8 cellular contexts compared by ENCODE assay signal in genomic region chr6:21597243-21597682, GRCh38. TPM values are rescaled to one million over a fixed set of nuclear protein-coding genes. Genes with fewer than 3 reads are reported as not detected.
DNase-seq lines count a peak whose midpoint lies in the region; FAIRE-seq and TF ChIP-seq lines count a peak whose summit lies in the region.

No MANE protein-coding gene starts in this region.

- H3K9me3 ChIP-seq in SK-N-MC (ENCODE audit: low read depth, low read length): no peaks in the 10 kb centered on the region

- peak overlapping the region; percentile 80 for H3K4me3 ChIP-seq in GM08714 (ENCODE audit: low read length)
- peak overlapping the region; percentile 83 for H3K4me3 ChIP-seq in SK-N-MC
- H3K4me3 ChIP-seq in fibroblast of mammary gland (ENCODE audit: control insufficient read depth, low read depth, low read length): peak overlapping the region; percentile 68
- H3K4me3 ChIP-seq in retinal pigment epithelial cell (ENCODE audit: low read length): peak overlapping the region; percentile 98

- TF ChIP-seq POLR2A in GM12891 (IDR thresholded peaks at IDR 0.05; ENCODE audit: low read depth, low read length) (no peak), erythroblast (IDR thresholded peaks at IDR 0.05; ENCODE audit: low read length) (no peak)

- H3K27ac ChIP-seq in SK-N-MC: no peak overlapping the region

- DNase-seq in SK-N-MC (ENCODE audit: low read depth, low spot score) (no peak), fibroblast of mammary gland (ENCODE audit: low read depth) (no peak), retinal pigment epithelial cell (ENCODE audit: low read depth) (no peak), GM12891 (ENCODE audit: insufficient read length, low spot score) (no peak), HT-29 (ENCODE audit: low spot score) (no peak), NCI-H1436 (lab: John Stamatoyannopoulos, UW) (no peak), erythroblast (lab: John Stamatoyannopoulos, UW) (no peak)

- FAIRE-seq in GM12891 (lab: Jason Lieb, UNC): no peak

- peak overlapping the region; percentile 80 for H3K9ac ChIP-seq in SK-N-MC (ENCODE audit: insufficient read length)

- peaks cover 27% of the 10 kb centered on the region for H3K36me3 ChIP-seq in SK-N-MC (ENCODE audit: insufficient read depth, low read length)

- TF ChIP-seq CTCF in fibroblast of mammary gland (conservative IDR thresholded peaks at IDR 0.05; ENCODE audit: control insufficient read depth, insufficient read depth, low read depth, low read length) (no peak), retinal pigment epithelial cell (conservative IDR thresholded peaks at IDR 0.05; ENCODE audit: low read depth, low read length) (no peak)

TF ChIP-seq in GM12891, 5 proteins besides CTCF, POLR2A, EP300 and RAD21:
- no peak for TF ChIP-seq SPI1 (IDR thresholded peaks at IDR 0.05; ENCODE audit: low read depth, low read length)
- TF ChIP-seq TAF1 (IDR thresholded peaks at IDR 0.05; ENCODE audit: low read depth, low read length): no peak
- TF ChIP-seq POU2F2 (IDR thresholded peaks at IDR 0.05; ENCODE audit: low read depth, low read length): no peak
- TF ChIP-seq PAX5 (IDR thresholded peaks at IDR 0.05; ENCODE audit: insufficient read depth, low read length, severe bottlenecking): no peak
- TF ChIP-seq POLR2AphosphoS5 (IDR thresholded peaks at IDR 0.05; ENCODE audit: low read depth, low read length): no peak

RNA-seq across cellular contexts. Expression of gene SOX4, which starts 3.7 kb away (rescaled TPM):
- 19.5 TPM for polyA plus RNA-seq in GM12891 (2012; ENCODE audit: low read depth, missing spikeins)
- 46.8 and 49.8 TPM in 2 replicates for total RNA-seq in HT-29 (2014; rRNA removed; shearing (Covaris generic))
